In the genomic region with DNA sequence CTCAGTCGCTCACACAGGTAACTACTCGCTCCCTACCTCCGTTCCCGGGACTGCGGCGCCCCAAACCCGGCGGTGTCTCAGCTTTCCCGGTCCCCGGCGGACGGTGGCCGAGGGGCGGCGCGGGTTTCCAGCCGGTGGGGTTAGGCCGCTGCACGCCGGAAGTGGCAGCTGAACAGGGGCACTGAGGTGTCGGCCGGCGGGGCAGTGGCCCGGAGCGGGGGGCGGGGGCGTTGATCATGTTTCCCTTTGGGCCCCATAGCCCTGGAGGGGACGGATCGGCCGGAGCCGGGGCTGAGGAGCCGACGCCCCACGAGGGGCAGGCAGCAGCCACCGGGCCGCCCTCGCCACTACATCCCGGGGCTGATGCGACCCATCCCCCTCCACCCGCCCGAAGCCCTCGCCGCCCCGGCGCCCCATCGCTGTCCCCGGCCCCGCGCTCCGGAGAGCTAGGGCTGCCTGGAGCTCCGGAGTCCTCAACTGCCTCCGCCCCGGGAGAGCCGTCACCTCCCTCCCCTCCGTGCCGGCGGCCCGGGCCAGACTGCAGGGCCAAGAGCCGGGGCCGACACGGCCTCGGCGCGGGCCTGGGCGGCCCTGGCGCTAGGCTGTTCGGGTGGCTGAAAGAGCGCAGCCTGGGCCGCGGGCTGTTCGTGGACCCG, we compare ENCODE assay signal across 7 cellular contexts. TPM values are rescaled to one million over a fixed set of nuclear protein-coding genes. Genes with fewer than 3 reads are reported as not detected.
DNase-seq lines count a peak whose midpoint lies in the region; ATAC-seq and TF ChIP-seq lines count a peak whose summit lies in the region.

A gene with protein sequence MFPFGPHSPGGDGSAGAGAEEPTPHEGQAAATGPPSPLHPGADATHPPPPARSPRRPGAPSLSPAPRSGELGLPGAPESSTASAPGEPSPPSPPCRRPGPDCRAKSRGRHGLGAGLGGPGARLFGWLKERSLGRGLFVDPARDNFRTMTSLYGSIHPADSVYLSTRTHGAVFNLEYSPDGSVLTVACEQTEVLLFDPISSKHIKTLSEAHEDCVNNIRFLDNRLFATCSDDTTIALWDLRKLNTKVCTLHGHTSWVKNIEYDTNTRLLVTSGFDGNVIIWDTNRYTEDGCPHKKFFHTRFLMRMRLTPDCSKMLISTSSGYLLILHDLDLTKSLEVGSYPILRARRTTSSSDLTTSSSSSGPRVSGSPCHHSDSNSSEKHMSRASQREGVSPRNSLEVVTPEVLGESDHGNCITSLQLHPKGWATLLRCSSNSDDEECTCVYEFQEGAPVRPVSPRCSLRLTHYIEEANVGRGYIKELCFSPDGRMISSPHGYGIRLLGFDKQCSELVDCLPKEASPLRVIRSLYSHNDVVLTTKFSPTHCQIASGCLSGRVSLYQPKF (plus strand): TSS at position 167 of the 656 bp plus-strand sequence. CDS start 70 bp downstream, at position 237.

- TF ChIP-seq POLR2A in GM15510 (IDR thresholded peaks at IDR 0.05; ENCODE audit: borderline replicate concordance, extremely low read depth, insufficient read length) = peak; percentile 89

- ATAC-seq in HG02678 (IDR thresholded peaks at IDR 0.05; ENCODE audit: unreplicated experiment) (peak; percentile 77), sciatic nerve (peak; percentile 97)

- TF ChIP-seq CTCF in astrocyte of the spinal cord (IDR thresholded peaks at IDR 0.05; ENCODE audit: low read depth, low read length) = no peak

- intact Hi-C loops in sciatic nerve (cut with DNase I) = no loop called here

- H3K4me3 ChIP-seq in astrocyte of the spinal cord (ENCODE audit: low read depth, low read length) = peak within 1 kb of the TSS; percentile 95

- DNase-seq in NCI-H128 (lab: John Stamatoyannopoulos, UW; ENCODE audit: unreplicated experiment) (peak; percentile 78), T1000 (lab: John Stamatoyannopoulos, UW) (peak; percentile 76), astrocyte of the spinal cord (ENCODE audit: low read depth, low spot score) (peak; percentile 85), hypothalamus (lab: John Stamatoyannopoulos, UW) (peak; percentile 36 to 91 (median 80)), sciatic nerve (ENCODE audit: low spot score) (peak; percentile 91)

- in situ Hi-C loops in astrocyte of the spinal cord (cut with HindIII; ENCODE audit: low sequenced_read_pairs) = no loop called here

RNA-seq across cellular contexts. Expression of the gene that starts here (rescaled TPM):
- total RNA-seq in sciatic nerve = 25.3 TPM

Comparison
In these comparisons a context has a peak if more than half of its experiments do, and no peak if none do; other contexts are left out.
1. Peak in every context shown above with its lines: DNase-seq, ATAC-seq and H3K4me3 ChIP-seq.